Comparison of ENCODE assay signal across 30 cellular contexts in the genomic region with DNA sequence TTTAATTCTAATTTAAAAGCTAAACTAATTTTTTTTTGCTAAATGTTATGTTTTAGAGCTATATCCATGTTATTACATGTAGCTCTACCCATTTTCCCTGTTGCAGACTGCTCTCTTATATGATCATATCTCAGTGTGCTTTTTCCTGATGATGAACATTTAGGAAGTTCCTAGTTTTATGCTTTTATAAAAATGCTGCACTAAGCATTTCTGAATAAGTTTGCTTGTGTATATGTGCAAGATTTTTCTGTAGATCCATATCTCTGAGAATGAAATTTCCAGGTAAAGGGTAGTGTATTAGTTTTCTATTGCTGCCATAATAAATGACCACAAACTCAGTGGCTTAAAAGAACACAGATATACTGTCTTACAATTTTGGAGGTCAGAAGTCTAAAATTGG.
"Had no signal": no experiment of that assay in that cellular context is flagged by ENCODE, and none has a peak within 500 bp of the region (broad histone marks: within the 10 kb centered on the region; RNA-seq: fewer than 3 reads in every experiment).

No MANE protein-coding gene starts in this region.

- H3K27ac ChIP-seq: neural progenitor cell, ovary, parathyroid adenoma, psoas muscle, skin epidermis, spleen, suprapubic skin, testis, tibial artery, upper lobe of left lung, vagina had no signal

- H2AFZ ChIP-seq: neural progenitor cell, parathyroid adenoma had no signal

- H3K4me3 ChIP-seq: neural progenitor cell, ovary, psoas muscle, skin epidermis, smooth muscle cell, spleen, suprapubic skin, testis, tibial artery, upper lobe of left lung, vagina had no signal

- ATAC-seq: naive thymus-derived CD4-positive, alpha-beta T cell; natural killer cell; psoas muscle; right cardiac atrium; sciatic nerve; stimulated activated memory B cell treated with anti-CD40 and anti-IgM and Interleukin-4, amounts not matched to agents 10 μg/mL and 1 μg/mL and 100 μg/mL, for 72 hours; stimulated activated naive CD8-positive, alpha-beta T cell treated with anti-CD3 and anti-CD28 coated beads, Interleukin-15, amount 100 ng/mL, for 72 hours; stimulated activated naive CD8-positive, alpha-beta T cell treated with anti-CD3 and anti-CD28 coated beads, Interleukin-15, Interleukin-2, amounts not matched to agents 100 U/mL and 50 U/mL, for 24 hours had no signal

- H3K9me3 ChIP-seq: ovary, psoas muscle, spleen, suprapubic skin, testis, tibial artery, upper lobe of left lung, vagina had no signal

- H3K4me2 ChIP-seq: neural progenitor cell, smooth muscle cell had no signal

- H3K79me2 ChIP-seq: parathyroid adenoma had no signal

- H3K36me3 ChIP-seq: neural progenitor cell, ovary, spleen, suprapubic skin, tibial artery, upper lobe of left lung, vagina had no signal

- DNase-seq: naive thymus-derived CD4-positive, alpha-beta T cell; natural killer cell; occipital lobe; ovary; posterior cingulate gyrus; psoas muscle; right cardiac atrium; spleen; stimulated activated CD4-positive, alpha-beta T cell treated with anti-CD3 and anti-CD28 coated beads, Interleukin-12 subunit alpha, Interleukin-12 subunit beta, amount 100 ng/mL, for 4 hours; stimulated activated CD4-positive, alpha-beta T cell treated with anti-CD3 and anti-CD28 coated beads, Interleukin-1b, Interleukin-23, amount 100 ng/mL, for 48 hours; stimulated activated CD4-positive, alpha-beta T cell treated with anti-CD3 and anti-CD28 coated beads, Interleukin-4, amount 100 ng/mL, for 1 hour; stimulated activated CD4-positive, alpha-beta T cell treated with anti-CD3 and anti-CD28 coated beads, Interleukin-4, amount 100 ng/mL, for 4 hours; stimulated activated CD8-positive, alpha-beta memory T cell treated with anti-CD3 and anti-CD28 coated beads, Interleukin-4, amount 100 ng/mL, for 48 hours; stimulated activated naive CD4-positive, alpha-beta T cell; stimulated activated naive CD8-positive, alpha-beta T cell treated with anti-CD3 and anti-CD28 coated beads, Interleukin-15, amount 100 ng/mL, for 72 hours; stimulated activated naive CD8-positive, alpha-beta T cell treated with anti-CD3 and anti-CD28 coated beads, Interleukin-15, Interleukin-2, amounts not matched to agents 100 U/mL and 50 U/mL, for 24 hours; substantia nigra; testis; tibial artery; trophoblast cell; upper lobe of left lung had no signal

- H3K27me3 ChIP-seq: neural progenitor cell, ovary, spleen, suprapubic skin, testis, tibial artery, upper lobe of left lung, vagina had no signal

- FAIRE-seq: urothelium cell line had no signal

- H3K9ac ChIP-seq: neural progenitor cell, parathyroid adenoma had no signal

- H3K4me1 ChIP-seq: neural progenitor cell, parathyroid adenoma, psoas muscle, spleen, suprapubic skin, testis, tibial artery, upper lobe of left lung, vagina had no signal
